Comparison of ENCODE assay signal across 21 cellular contexts in genomic region chr18:48753741-48754140, GRCh38.
"Had no signal": no experiment of that assay in that cellular context is flagged by ENCODE, and none has a peak within 500 bp of the region (broad histone marks: within the 10 kb centered on the region; RNA-seq: fewer than 3 reads in every experiment).

No MANE protein-coding gene starts in this region.

- H3K9me3 ChIP-seq: esophagus muscularis mucosa, gastrocnemius medialis, left lung, pancreas, suprapubic skin, thyroid gland had no signal

- H3K4me3 Mint-ChIP-seq: dendritic cell treated with granulocyte-macrophage colony-stimulating factor and Interleukin-4, amounts not matched to agents 40 ng/mL and 50 ng/mL, for 4 days; effector memory CD8-positive, alpha-beta T cell; naive B cell; nephron; type B pancreatic cell had no signal

- H3K27me3 Mint-ChIP-seq: dendritic cell treated with granulocyte-macrophage colony-stimulating factor and Interleukin-4, amounts not matched to agents 40 ng/mL and 50 ng/mL, for 4 days; effector memory CD8-positive, alpha-beta T cell; naive B cell; progenitor cell of endocrine pancreas; type B pancreatic cell had no signal

- H3K4me1 ChIP-seq: left lung, pancreas had no signal

- H3K27ac ChIP-seq: epithelial cell of prostate, esophagus muscularis mucosa, gastrocnemius medialis, left lung, pancreas, suprapubic skin, thyroid gland had no signal

- H3K36me3 Mint-ChIP-seq: naive B cell had no signal

- H3K9me3 Mint-ChIP-seq: dendritic cell treated with granulocyte-macrophage colony-stimulating factor and Interleukin-4, amounts not matched to agents 40 ng/mL and 50 ng/mL, for 4 days; effector memory CD8-positive, alpha-beta T cell; nephron; type B pancreatic cell had no signal

- ATAC-seq: effector memory CD8-positive, alpha-beta T cell; gastrocnemius medialis; heart right ventricle; left lung; pancreas; right cardiac atrium had no signal

- DNase-seq: effector memory CD8-positive, alpha-beta T cell; gastrocnemius medialis; heart right ventricle; mesendoderm; naive B cell; occipital lobe; stimulated activated CD4-positive, alpha-beta T cell treated with anti-CD3 and anti-CD28 coated beads, Interleukin-2, amount 100 ng/mL, for 48 hours; stimulated activated naive CD4-positive, alpha-beta T cell treated with Interleukin-2 at 50 U/mL for 16 hours; thyroid gland had no signal

- H3K27ac Mint-ChIP-seq: effector memory CD8-positive, alpha-beta T cell; nephron; progenitor cell of endocrine pancreas; type B pancreatic cell had no signal

- H3K4me3 ChIP-seq: esophagus muscularis mucosa, gastrocnemius medialis, heart right ventricle, left lung, lung, pancreas, smooth muscle cell, suprapubic skin, thyroid gland had no signal

- H3K27me3 ChIP-seq: esophagus muscularis mucosa, gastrocnemius medialis, heart right ventricle, left lung, pancreas, suprapubic skin, thyroid gland had no signal
